14 cellular contexts compared by ENCODE assay signal in the genomic region with DNA sequence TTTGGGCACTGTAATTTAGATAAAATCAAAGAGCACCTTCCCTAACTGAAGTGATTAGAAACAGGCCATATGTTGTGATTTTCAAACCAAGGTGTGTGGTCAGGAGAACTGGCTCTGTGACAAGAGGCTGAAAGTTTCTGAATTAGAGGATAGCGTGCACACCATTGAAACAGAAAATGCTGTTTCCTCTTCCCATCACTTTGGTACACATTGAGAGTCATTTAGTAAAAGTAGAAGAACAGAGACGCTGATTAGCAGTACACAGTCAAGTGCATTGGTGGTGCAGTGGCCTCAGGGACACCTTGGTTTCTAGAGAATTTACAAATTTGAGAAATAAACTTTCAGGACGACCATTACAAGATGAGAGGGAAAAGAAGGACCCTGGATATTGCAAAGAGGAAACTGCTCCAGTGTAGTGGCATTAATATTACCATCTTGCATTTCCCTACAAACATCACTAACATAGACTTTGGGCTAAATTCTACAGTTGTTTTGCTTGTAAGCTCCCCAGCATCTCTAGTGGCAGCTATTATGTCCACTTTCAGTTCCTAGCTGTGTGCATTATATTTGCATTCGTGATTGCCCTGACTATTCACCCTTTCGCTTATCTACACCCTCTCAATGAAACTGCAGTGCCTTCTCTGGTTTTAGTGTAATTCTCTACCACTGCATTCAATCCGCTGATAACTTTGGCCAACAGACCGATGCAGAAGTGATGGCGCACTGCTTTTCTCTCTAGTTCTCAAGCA.
"Had no signal": no experiment of that assay in that cellular context is flagged by ENCODE, and none has a peak within 500 bp of the region (broad histone marks: within the 10 kb centered on the region; RNA-seq: fewer than 3 reads in every experiment).

No MANE protein-coding gene starts in this region.

- H3K27ac ChIP-seq: body of pancreas, gastroesophageal sphincter, sigmoid colon had no signal

- H3K9me3 ChIP-seq: body of pancreas, gastroesophageal sphincter, sigmoid colon had no signal

- H3K4me1 Mint-ChIP-seq: nephron progenitor cell had no signal

- H3K27ac Mint-ChIP-seq: activated naive CD4-positive, alpha-beta T cell treated with anti-CD3 and anti-CD28 coated beads, Interleukin-2, amount 50 U/mL, for 72 hours; dendritic cell treated with granulocyte-macrophage colony-stimulating factor and Interleukin-4, amounts not matched to agents 40 ng/mL and 50 ng/mL, for 4 days; nephron progenitor cell had no signal

- DNase-seq: activated CD4-positive, alpha-beta T cell treated with anti-CD3 and anti-CD28 coated beads, Interleukin-2, amount 50 U/mL, for 4 hours; activated T-cell treated with anti-CD3 and anti-CD28 coated beads, Interleukin-2, amount 50 U/mL, for 1 hour; amniotic stem cell; body of pancreas; central memory CD4-positive, alpha-beta T cell; kidney; nephron progenitor cell; sigmoid colon; stimulated activated naive CD4-positive, alpha-beta T cell treated with Interleukin-2 at 50 U/mL for 16 hours; trophoblast cell had no signal

- H3K27me3 ChIP-seq: body of pancreas, gastroesophageal sphincter, sigmoid colon had no signal

- H3K4me1 ChIP-seq: body of pancreas, gastroesophageal sphincter, sigmoid colon had no signal

- H3K36me3 Mint-ChIP-seq: activated naive CD4-positive, alpha-beta T cell treated with anti-CD3 and anti-CD28 coated beads, Interleukin-2, amount 50 U/mL, for 72 hours had no signal

- H3K27me3 Mint-ChIP-seq: dendritic cell treated with granulocyte-macrophage colony-stimulating factor and Interleukin-4, amounts not matched to agents 40 ng/mL and 50 ng/mL, for 4 days had no signal

- ATAC-seq: activated CD4-positive, CD25-positive, alpha-beta regulatory T cell treated with anti-CD3 and anti-CD28 coated beads, Interleukin-2, amount 50 U/mL, for 24 hours; activated naive CD4-positive, alpha-beta T cell treated with anti-CD3 and anti-CD28 coated beads, Interleukin-2, amount 50 U/mL, for 72 hours; body of pancreas; gastroesophageal sphincter had no signal

- H3K36me3 ChIP-seq: gastroesophageal sphincter, sigmoid colon had no signal

- H3K4me3 ChIP-seq: body of pancreas, gastroesophageal sphincter, sigmoid colon had no signal

- H3K4me3 Mint-ChIP-seq: dendritic cell treated with granulocyte-macrophage colony-stimulating factor and Interleukin-4, amounts not matched to agents 40 ng/mL and 50 ng/mL, for 4 days; nephron progenitor cell had no signal
